Comparison of ENCODE assay signal across 1 cellular context in genomic region chr11:119624102-119624615, GRCh38.
TF ChIP-seq lines count a peak whose summit lies in the region.

No MANE protein-coding gene starts in this region.

TF ChIP-seq in GM23338, 12 proteins besides CTCF, POLR2A, EP300 and RAD21 (continued from another document):
- TF ChIP-seq REST (IDR thresholded peaks at IDR 0.05; ENCODE audit: unreplicated experiment), result no peak
- no peak for TF ChIP-seq NANOG (IDR thresholded peaks at IDR 0.05; ENCODE audit: borderline replicate concordance)
- no peak for TF ChIP-seq ZNF114 (CRISPR knock-in tag; IDR thresholded peaks at IDR 0.05)
- TF ChIP-seq CREB1 (CRISPR knock-in tag; IDR thresholded peaks at IDR 0.05; ENCODE audit: low read depth), result no peak
TF ChIP-seq in GM23338: peak in this region for 0.
